In the genomic region with DNA sequence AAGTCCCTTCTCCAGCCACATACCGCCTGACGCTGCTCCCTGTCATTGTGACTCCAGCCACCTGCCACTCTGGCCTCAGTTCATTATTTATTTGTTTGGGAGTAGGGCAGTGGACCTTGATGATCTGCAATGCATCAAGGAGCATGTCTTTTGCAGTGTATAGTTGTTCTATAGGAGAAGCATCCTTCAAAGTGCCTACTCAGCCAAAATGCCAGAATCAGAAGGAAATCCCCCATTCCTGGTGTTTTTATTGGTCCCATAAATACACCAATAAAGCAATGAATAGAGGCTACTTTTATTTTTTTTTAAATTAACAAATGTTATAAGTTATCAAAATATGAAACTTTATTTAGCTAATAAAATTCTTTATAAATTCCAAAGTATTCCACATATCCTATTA, we compare ENCODE assay signal across 11 cellular contexts.
"Had no signal": no experiment of that assay in that cellular context is flagged by ENCODE, and none has a peak within 500 bp of the region (broad histone marks: within the 10 kb centered on the region; RNA-seq: fewer than 3 reads in every experiment).

No MANE protein-coding gene starts in this region.

- H3K4me1 ChIP-seq: HAP-1 had no signal

- H2AFZ ChIP-seq: GM23248, GM23338 had no signal

- H3K4me3 Mint-ChIP-seq: GM23338, H9, HFFc6 had no signal

- H3K9me3 ChIP-seq: HAP-1 had no signal

- H3K27ac ChIP-seq: GM23248 had no signal

- H3K27ac Mint-ChIP-seq: GM23338, H9, HFFc6 had no signal

- ATAC-seq: GM23338, HCT116 had no signal

- DNase-seq: GM23248, GOT3, H7, H9, HCEC 1CT, HFFc6 had no signal

- H3K4me3 ChIP-seq: GM23248, GM23338, HAP-1 had no signal

- H3K9me3 Mint-ChIP-seq: HFFc6 had no signal

- H3K9ac ChIP-seq: GM23248 had no signal

- H3K4me2 ChIP-seq: GM23338 had no signal

- H3K36me3 ChIP-seq: HAP-1 had no signal

- FAIRE-seq: H1, H54 had no signal
